Comparison of ENCODE assay signal across 11 cellular contexts in genomic region chr9:16864741-16865434, GRCh38. TPM values are rescaled to one million over a fixed set of nuclear protein-coding genes. Genes with fewer than 3 reads are reported as not detected.
DNase-seq lines count a peak whose midpoint lies in the region; ATAC-seq and TF ChIP-seq lines count a peak whose summit lies in the region.
"Had no signal": no experiment of that assay in that cellular context is flagged by ENCODE, and none has a peak within 500 bp of the region (broad histone marks: within the 10 kb centered on the region; RNA-seq: fewer than 3 reads in every experiment).

No MANE protein-coding gene starts in this region.

- no peak overlapping the region for H4K12ac ChIP-seq in trophoblast cell (ENCODE audit: low read depth, low read length)

- H3K4me1 Mint-ChIP-seq in glutamatergic neuron (ENCODE audit: low read depth, unreplicated experiment): peaks cover 5% of the 10 kb centered on the region
- H3K4me1 Mint-ChIP-seq: B cell had no signal

- H3K36me3 Mint-ChIP-seq in glutamatergic neuron (ENCODE audit: unreplicated experiment): no peaks in the 10 kb centered on the region

- no peak for ATAC-seq in GM19351 (IDR thresholded peaks at IDR 0.05; ENCODE audit: unreplicated experiment)
- ATAC-seq: activated CD4-positive, CD25-positive, alpha-beta regulatory T cell treated with anti-CD3 and anti-CD28 coated beads, Interleukin-2, amount 50 U/mL, for 24 hours had no signal

- no peak overlapping the region for H3K4ac ChIP-seq in trophoblast cell (ENCODE audit: low read depth, low read length)

- H2BK12ac ChIP-seq in trophoblast cell (ENCODE audit: low read length): no peak overlapping the region

- 17% methylated on average over 7 of the region's 7 CpGs for WGBS in SK-N-SH (ENCODE audit: low lambda C conversion rate)
- no CpG with 5 or more reads among the region's 7 CpGs for WGBS in trophoblast cell (ENCODE audit: extremely low coverage, insufficient coverage, insufficient read length)

- TF ChIP-seq RAD21 in SK-N-SH (IDR thresholded peaks at IDR 0.05; ENCODE audit: low read length): no peak

- peaks cover 5% of the 10 kb centered on the region for H3K27me3 Mint-ChIP-seq in glutamatergic neuron (ENCODE audit: unreplicated experiment)

- no peak overlapping the region for H4K8ac ChIP-seq in trophoblast cell (ENCODE audit: low read depth, low read length)

- no peak overlapping the region for H2BK5ac ChIP-seq in trophoblast cell (ENCODE audit: low read depth, low read length, poor library complexity)

- peak overlapping the region; percentile 56; the same call in 1 of the 2 replicates for H3K9ac ChIP-seq in SK-N-SH
- no peak overlapping the region for H3K9ac ChIP-seq in trophoblast cell (ENCODE audit: low read length)

- H2BK120ac ChIP-seq in trophoblast cell (ENCODE audit: insufficient read depth, low read length, poor library complexity): no peak overlapping the region

- no peak overlapping the region for H3K27ac Mint-ChIP-seq in glutamatergic neuron (ENCODE audit: unreplicated experiment)
- H3K27ac Mint-ChIP-seq: B cell had no signal

- no peak overlapping the region for H3K4me3 Mint-ChIP-seq in glutamatergic neuron (ENCODE audit: unreplicated experiment)
- H3K4me3 Mint-ChIP-seq: B cell had no signal

- POLR2A ChIA-PET in SK-N-SH (lab: Yijun Ruan, JAX): no interaction called here

- CTCF ChIA-PET in SK-N-SH (lab: Yijun Ruan, JAX): interaction anchor here (0.8 to 1.1 kb wide), 2 partner anchors 10 to 14 kb away, joined by 3 read pairs; no protein-coding TSS in a partner anchor

- no peak for TF ChIP-seq CTCF in SK-N-SH (IDR thresholded peaks at IDR 0.05)
- TF ChIP-seq CTCF in fibroblast of villous mesenchyme (IDR thresholded peaks at IDR 0.05; ENCODE audit: insufficient read depth, low read depth, low read length): no peak
- no peak for TF ChIP-seq CTCF in glutamatergic neuron (IDR thresholded peaks at IDR 0.05; ENCODE audit: partially characterized antibody, unreplicated experiment)

- H3K4me1 ChIP-seq in SK-N-SH (ENCODE audit: control insufficient read depth in 1 of 2, insufficient read depth in 2 of 2, low read depth in 1 of 2, low read length in 1 of 2) (peaks cover 4 to 11% of the 10 kb centered on the region in 2 experiments), trophoblast cell (ENCODE audit: control insufficient read depth in 1 of 2, insufficient read depth in 2 of 2, low read length in 2 of 2) (peaks cover 0 to 9% of the 10 kb centered on the region in 2 experiments)

- peaks cover 7% of the 10 kb centered on the region for H3K79me1 ChIP-seq in trophoblast cell (ENCODE audit: low read length)

- no peak overlapping the region for H4K91ac ChIP-seq in trophoblast cell (ENCODE audit: low read depth, low read length)

- H3K36me3 ChIP-seq in SK-N-SH (replicated peaks in 1 of 2; ENCODE audit: control insufficient read depth in 1 of 2, insufficient read depth in 2 of 2, low read length in 1 of 2) (no peaks in the 10 kb centered on the region), trophoblast cell (ENCODE audit: control insufficient read depth in 1 of 2, insufficient read depth in 2 of 2, low read length in 2 of 2) (no peaks in the 10 kb centered on the region)

- peaks cover 84% of the 10 kb centered on the region for H3K79me2 ChIP-seq in SK-N-SH (ENCODE audit: insufficient read depth)
- H3K79me2 ChIP-seq in trophoblast cell (ENCODE audit: control insufficient read depth, insufficient read depth, low read length, poor library complexity): peaks cover 4% of the 10 kb centered on the region

- peak overlapping the region; percentile 60 to 88 for H3K27ac ChIP-seq in SK-N-SH (ENCODE audit: low read depth in 2 of 2, low read length in 1 of 2)
- H3K27ac ChIP-seq in trophoblast cell (ENCODE audit: low read depth, low read length): peak overlapping the region; percentile 75

- H3K4me3 ChIP-seq in SK-N-SH (ENCODE audit: low read depth in 2 of 2, low read length in 1 of 2) (peak overlapping the region; percentile 3 to 52; a peak in 3 of 4 replicates), fibroblast of villous mesenchyme (ENCODE audit: low read depth, low read length) (peak overlapping the region; percentile 17), trophoblast cell (ENCODE audit: low read depth, low read length) (no peak overlapping the region)

- H3K23ac ChIP-seq in trophoblast cell (ENCODE audit: low read length): no peak overlapping the region

- H3K4me2 ChIP-seq in SK-N-SH (peak overlapping the region; percentile 84), trophoblast cell (ENCODE audit: low read length) (peak overlapping the region; percentile 47)

- peak in 1 of 2 experiments; percentile 16; a peak in 1 of 4 replicates for TF ChIP-seq EP300 in SK-N-SH (IDR thresholded peaks at IDR 0.05; ENCODE audit: borderline replicate concordance in 1 of 2, low read depth in 1 of 2, low read length in 1 of 2)

- H3F3A ChIP-seq in SK-N-SH (replicated peaks; ENCODE audit: insufficient read depth): peaks cover 45% of the 10 kb centered on the region

- no peaks in the 10 kb centered on the region for H4K20me1 ChIP-seq in SK-N-SH (ENCODE audit: insufficient read depth)

- no peak overlapping the region for H3K14ac ChIP-seq in trophoblast cell (ENCODE audit: low read length)

- no peaks in the 10 kb centered on the region for H3K27me3 ChIP-seq in SK-N-SH (ENCODE audit: insufficient read depth)
- no peaks in the 10 kb centered on the region for H3K27me3 ChIP-seq in trophoblast cell (ENCODE audit: insufficient read depth, low read length)

- no peaks in the 10 kb centered on the region for H3K9me3 ChIP-seq in SK-N-SH
- no peaks in the 10 kb centered on the region for H3K9me3 ChIP-seq in trophoblast cell (ENCODE audit: insufficient read depth, low read depth, low read length)

- H2AFZ ChIP-seq in SK-N-SH (ENCODE audit: low read depth) (peak overlapping the region; percentile 61; the same call in 1 of the 2 replicates), trophoblast cell (ENCODE audit: insufficient read depth, low read length, poor library complexity) (no peak overlapping the region)

- H3K18ac ChIP-seq in trophoblast cell (ENCODE audit: low read length): no peak overlapping the region

- no peak overlapping the region for H2AK5ac ChIP-seq in trophoblast cell (ENCODE audit: low read length)

- no peaks in the 10 kb centered on the region for H3K9me2 ChIP-seq in SK-N-SH

- H3K9me3 Mint-ChIP-seq in glutamatergic neuron (ENCODE audit: unreplicated experiment): peaks cover 3% of the 10 kb centered on the region

- DNase-seq in EH (ENCODE audit: low read depth) (peak; percentile 83), SK-N-SH (no peak), fibroblast of villous mesenchyme (ENCODE audit: low read depth) (peak; percentile 56), trophoblast cell (no peak), glutamatergic neuron (no peak), RKO (ENCODE audit: low spot score) (no peak)
- DNase-seq in activated effector memory CD4-positive, alpha-beta T cell treated with anti-CD3 and anti-CD28 coated beads, Interleukin-2, amount 50 U/mL, for 16 hours: no peak
- DNase-seq: NCI-H69 had no signal

TF ChIP-seq in SK-N-SH, 30 proteins besides CTCF, POLR2A, EP300 and RAD21 (continues in another document):
- TF ChIP-seq, protein P1, sequence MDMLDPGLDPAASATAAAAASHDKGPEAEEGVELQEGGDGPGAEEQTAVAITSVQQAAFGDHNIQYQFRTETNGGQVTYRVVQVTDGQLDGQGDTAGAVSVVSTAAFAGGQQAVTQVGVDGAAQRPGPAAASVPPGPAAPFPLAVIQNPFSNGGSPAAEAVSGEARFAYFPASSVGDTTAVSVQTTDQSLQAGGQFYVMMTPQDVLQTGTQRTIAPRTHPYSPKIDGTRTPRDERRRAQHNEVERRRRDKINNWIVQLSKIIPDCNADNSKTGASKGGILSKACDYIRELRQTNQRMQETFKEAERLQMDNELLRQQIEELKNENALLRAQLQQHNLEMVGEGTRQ (IDR thresholded peaks at IDR 0.05; ENCODE audit: borderline replicate concordance, low read depth, low read length): no peak
- TF ChIP-seq FOSL2 (IDR thresholded peaks at IDR 0.05; ENCODE audit: borderline replicate concordance, low read depth): peak; percentile 60
- no peak for TF ChIP-seq GATA2 (CRISPR knock-in tag; IDR thresholded peaks at IDR 0.05)
- TF ChIP-seq, protein P2, sequence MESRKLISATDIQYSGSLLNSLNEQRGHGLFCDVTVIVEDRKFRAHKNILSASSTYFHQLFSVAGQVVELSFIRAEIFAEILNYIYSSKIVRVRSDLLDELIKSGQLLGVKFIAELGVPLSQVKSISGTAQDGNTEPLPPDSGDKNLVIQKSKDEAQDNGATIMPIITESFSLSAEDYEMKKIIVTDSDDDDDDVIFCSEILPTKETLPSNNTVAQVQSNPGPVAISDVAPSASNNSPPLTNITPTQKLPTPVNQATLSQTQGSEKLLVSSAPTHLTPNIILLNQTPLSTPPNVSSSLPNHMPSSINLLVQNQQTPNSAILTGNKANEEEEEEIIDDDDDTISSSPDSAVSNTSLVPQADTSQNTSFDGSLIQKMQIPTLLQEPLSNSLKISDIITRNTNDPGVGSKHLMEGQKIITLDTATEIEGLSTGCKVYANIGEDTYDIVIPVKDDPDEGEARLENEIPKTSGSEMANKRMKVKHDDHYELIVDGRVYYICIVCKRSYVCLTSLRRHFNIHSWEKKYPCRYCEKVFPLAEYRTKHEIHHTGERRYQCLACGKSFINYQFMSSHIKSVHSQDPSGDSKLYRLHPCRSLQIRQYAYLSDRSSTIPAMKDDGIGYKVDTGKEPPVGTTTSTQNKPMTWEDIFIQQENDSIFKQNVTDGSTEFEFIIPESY (IDR thresholded peaks at IDR 0.05; ENCODE audit: borderline replicate concordance, low read depth): no peak
- no peak for TF ChIP-seq YY1 (IDR thresholded peaks at IDR 0.05; ENCODE audit: low read depth)
- peak; percentile 31; the same call in 1 of the 2 replicates for TF ChIP-seq NFIC (IDR thresholded peaks at IDR 0.05; ENCODE audit: borderline replicate concordance)
- TF ChIP-seq, protein P3, sequence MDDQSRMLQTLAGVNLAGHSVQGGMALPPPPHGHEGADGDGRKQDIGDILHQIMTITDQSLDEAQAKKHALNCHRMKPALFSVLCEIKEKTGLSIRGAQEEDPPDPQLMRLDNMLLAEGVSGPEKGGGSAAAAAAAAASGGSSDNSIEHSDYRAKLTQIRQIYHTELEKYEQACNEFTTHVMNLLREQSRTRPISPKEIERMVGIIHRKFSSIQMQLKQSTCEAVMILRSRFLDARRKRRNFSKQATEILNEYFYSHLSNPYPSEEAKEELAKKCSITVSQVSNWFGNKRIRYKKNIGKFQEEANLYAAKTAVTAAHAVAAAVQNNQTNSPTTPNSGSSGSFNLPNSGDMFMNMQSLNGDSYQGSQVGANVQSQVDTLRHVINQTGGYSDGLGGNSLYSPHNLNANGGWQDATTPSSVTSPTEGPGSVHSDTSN (IDR thresholded peaks at IDR 0.05): 0 out of 2 replicates have a peak, but pooled peaks have one; percentile 12
- no peak for TF ChIP-seq TEAD4 (IDR thresholded peaks at IDR 0.05; ENCODE audit: borderline replicate concordance, insufficient read depth)

RNA-seq across cellular contexts. Expression of gene BNC2, which starts 5.6 kb away (rescaled TPM):
- 8.8 and 9.6 TPM in 2 replicates for polyA plus RNA-seq in SK-N-SH (2012; rRNA removed)
- 6.6 and 7.3 TPM in 2 replicates for polyA plus RNA-seq in SK-N-SH (2012; cell fraction: cytosol; rRNA removed)
- polyA plus RNA-seq in SK-N-SH (2012; cell fraction: nucleus; rRNA removed): 13.2 and 19.0 TPM in 2 replicates
- total RNA-seq in fibroblast of villous mesenchyme: 33.7 and 41.6 TPM in 2 replicates
- polyA plus RNA-seq in trophoblast cell (2013): 4.4 and 5.2 TPM in 2 replicates
- 15.2 TPM for total RNA-seq in glutamatergic neuron (ENCODE audit: unreplicated experiment)
- total RNA-seq: B cell had no signal

Comparison
In these comparisons a context has a peak if more than half of its experiments do, and no peak if none do; other contexts are left out.
1. DNase-seq: peak in EH (single experiment) and fibroblast of villous mesenchyme (single experiment); none in SK-N-SH (single experiment), trophoblast cell (0 of 2), activated effector memory CD4-positive, alpha-beta T cell treated with anti-CD3 and anti-CD28 coated beads, Interleukin-2, amount 50 U/mL, for 16 hours (single experiment), glutamatergic neuron (single experiment) and RKO (single experiment).